8 cellular contexts compared by ENCODE assay signal in the genomic region with DNA sequence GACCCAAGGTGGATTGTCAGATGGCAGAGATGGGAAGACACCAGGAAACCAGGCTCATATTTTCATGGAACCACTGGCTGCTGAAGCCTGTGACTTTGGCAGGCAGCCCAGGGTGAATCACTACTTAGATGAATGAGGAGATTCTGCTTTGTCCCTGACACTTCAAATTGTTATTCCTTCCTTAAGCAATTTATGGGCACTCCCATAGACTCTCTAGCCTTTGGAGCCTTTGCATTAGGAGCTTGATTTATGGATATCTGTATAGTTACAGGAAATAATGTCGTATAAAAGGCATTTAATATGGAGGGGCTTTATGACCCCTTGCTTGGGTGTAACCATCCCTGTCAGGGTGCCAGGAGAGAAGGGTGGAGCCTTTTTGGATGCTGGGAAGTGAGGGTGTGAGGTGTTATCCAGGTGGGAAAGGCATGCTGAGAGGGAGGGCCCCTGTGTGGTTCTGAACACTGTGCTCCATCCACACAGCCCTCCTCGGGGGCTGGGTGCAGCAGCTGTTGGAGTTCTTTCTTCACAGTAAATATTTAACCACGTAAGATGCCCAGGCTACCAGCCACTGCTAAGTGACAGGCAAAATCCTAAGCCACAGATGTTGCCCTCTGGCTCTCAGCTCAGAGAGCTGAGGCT. TPM values are rescaled to one million over a fixed set of nuclear protein-coding genes. Genes with fewer than 3 reads are reported as not detected.
DNase-seq lines count a peak whose midpoint lies in the region; ATAC-seq lines count a peak whose summit lies in the region.

No MANE protein-coding gene starts in this region.

- peaks cover 3% of the 10 kb centered on the region for H3K27me3 Mint-ChIP-seq in activated T-helper 2 cell treated with anti-CD3 and anti-CD28 coated beads, Interferon-gamma antibody, Interleukin-2, Interleukin-4, amounts not matched to agents 10 μg/mL and 5 μg/mL and 100 μg/mL, durations not matched to agents 14 hours and 24 hours and 36 hours (ENCODE audit: low read depth)
- no peaks in the 10 kb centered on the region for H3K27me3 Mint-ChIP-seq in activated T-cell treated with anti-CD3 and anti-CD28 coated beads, Interleukin-2, amount 50 U/mL, for 72 hours (ENCODE audit: low read depth)

- H3K4me3 ChIP-seq in esophagus (ENCODE audit: low read depth in 1 of 2, low read length in 2 of 2), result no peak overlapping the region

- peak; percentile 77 for DNase-seq in GM04504 (ENCODE audit: low read depth)
- DNase-seq in NCI-H69 (lab: John Stamatoyannopoulos, UW), result peak; percentile 100
- DNase-seq in sciatic nerve (ENCODE audit: low spot score), result peak; percentile 66
- DNase-seq in activated T-helper 2 cell treated with anti-CD3 and anti-CD28 coated beads, Interferon-gamma antibody, Interleukin-2, Interleukin-4, amounts not matched to agents 10 μg/mL and 5 μg/mL and 100 μg/mL, durations not matched to agents 14 hours and 24 hours and 36 hours (ENCODE audit: low spot score), result no peak
- DNase-seq in activated T-cell treated with anti-CD3 and anti-CD28 coated beads, Interleukin-2, amount 50 U/mL, for 72 hours, result no peak

- H3K27me3 ChIP-seq in esophagus (ENCODE audit: control insufficient read depth in 1 of 2, insufficient read depth in 2 of 2, low read length in 2 of 2), result no peaks in the 10 kb centered on the region

- H3K4me1 ChIP-seq in esophagus (ENCODE audit: control insufficient read depth in 2 of 2, insufficient read depth in 2 of 2, low read length in 1 of 2), result no peaks in the 10 kb centered on the region

- H3K9me3 ChIP-seq in esophagus (ENCODE audit: control insufficient read depth in 2 of 2, insufficient read depth in 1 of 2, low read depth in 1 of 2, low read length in 1 of 2), result no peaks in the 10 kb centered on the region

- WGBS in esophagus, 2 donors, result 27 to 40% methylated on average over 3 of the region's 3 CpGs

- H3K36me3 Mint-ChIP-seq in activated T-helper 2 cell treated with anti-CD3 and anti-CD28 coated beads, Interferon-gamma antibody, Interleukin-2, Interleukin-4, amounts not matched to agents 10 μg/mL and 5 μg/mL and 100 μg/mL, durations not matched to agents 14 hours and 24 hours and 36 hours (ENCODE audit: low read depth), result no peaks in the 10 kb centered on the region
- H3K36me3 Mint-ChIP-seq in activated T-cell treated with anti-CD3 and anti-CD28 coated beads, Interleukin-2, amount 50 U/mL, for 72 hours (ENCODE audit: insufficient read depth in 2 of 2), result no peaks in the 10 kb centered on the region

- no peaks in the 10 kb centered on the region for H3K36me3 ChIP-seq in esophagus (ENCODE audit: control insufficient read depth in 2 of 2, insufficient read depth in 2 of 2, low read length in 1 of 2)

- peaks cover 5% of the 10 kb centered on the region for H3K4me1 Mint-ChIP-seq in activated T-helper 2 cell treated with anti-CD3 and anti-CD28 coated beads, Interferon-gamma antibody, Interleukin-2, Interleukin-4, amounts not matched to agents 10 μg/mL and 5 μg/mL and 100 μg/mL, durations not matched to agents 14 hours and 24 hours and 36 hours (ENCODE audit: low read depth)
- H3K4me1 Mint-ChIP-seq in activated T-cell treated with anti-CD3 and anti-CD28 coated beads, Interleukin-2, amount 50 U/mL, for 72 hours (ENCODE audit: low read depth), result no peaks in the 10 kb centered on the region

- ATAC-seq in sciatic nerve, result no peak
- no peak for ATAC-seq in activated T-cell treated with anti-CD3 and anti-CD28 coated beads, Interleukin-2, amount 50 U/mL, for 72 hours (replicated peaks in 1 of 2)
- no peak for ATAC-seq in GM18909 (IDR thresholded peaks at IDR 0.05; ENCODE audit: poor library complexity, unreplicated experiment)
- no peak for ATAC-seq in HG03196 (IDR thresholded peaks at IDR 0.05; ENCODE audit: unreplicated experiment)

- no peak overlapping the region for H3K27ac Mint-ChIP-seq in activated T-helper 2 cell treated with anti-CD3 and anti-CD28 coated beads, Interferon-gamma antibody, Interleukin-2, Interleukin-4, amounts not matched to agents 10 μg/mL and 5 μg/mL and 100 μg/mL, durations not matched to agents 14 hours and 24 hours and 36 hours
- no peak overlapping the region for H3K27ac Mint-ChIP-seq in activated T-cell treated with anti-CD3 and anti-CD28 coated beads, Interleukin-2, amount 50 U/mL, for 72 hours

- H3K27ac ChIP-seq in esophagus (ENCODE audit: low read depth in 2 of 2, low read length in 1 of 2), result peak overlapping the region; percentile 77 to 91

- H3K9me3 Mint-ChIP-seq in activated T-helper 2 cell treated with anti-CD3 and anti-CD28 coated beads, Interferon-gamma antibody, Interleukin-2, Interleukin-4, amounts not matched to agents 10 μg/mL and 5 μg/mL and 100 μg/mL, durations not matched to agents 14 hours and 24 hours and 36 hours, result no peaks in the 10 kb centered on the region
- H3K9me3 Mint-ChIP-seq in activated T-cell treated with anti-CD3 and anti-CD28 coated beads, Interleukin-2, amount 50 U/mL, for 72 hours, result no peaks in the 10 kb centered on the region

- intact Hi-C loops in sciatic nerve (cut with DNase I), result no loop called here
- intact Hi-C loops in activated T-helper 2 cell treated with anti-CD3 and anti-CD28 coated beads, Interferon-gamma antibody, Interleukin-2, Interleukin-4, amounts not matched to agents 10 μg/mL and 5 μg/mL and 100 μg/mL, durations not matched to agents 14 hours and 24 hours and 36 hours (cut with micrococcal nuclease), result no loop called here

- no peak overlapping the region for H3K4me3 Mint-ChIP-seq in activated T-helper 2 cell treated with anti-CD3 and anti-CD28 coated beads, Interferon-gamma antibody, Interleukin-2, Interleukin-4, amounts not matched to agents 10 μg/mL and 5 μg/mL and 100 μg/mL, durations not matched to agents 14 hours and 24 hours and 36 hours (ENCODE audit: low read depth)
- H3K4me3 Mint-ChIP-seq in activated T-cell treated with anti-CD3 and anti-CD28 coated beads, Interleukin-2, amount 50 U/mL, for 72 hours, result no peak overlapping the region

RNA-seq across cellular contexts. Expression of a gene that starts 35.3 kb away (rescaled TPM):
- polyA plus RNA-seq in esophagus, result 100 to 1,000 TPM; 140 to 289 TPM
- 20.3 TPM for total RNA-seq in sciatic nerve
- 1.5 and 1.7 TPM in 2 replicates for total RNA-seq in activated T-helper 2 cell treated with anti-CD3 and anti-CD28 coated beads, Interferon-gamma antibody, Interleukin-2, Interleukin-4, amounts not matched to agents 10 μg/mL and 5 μg/mL and 100 μg/mL, durations not matched to agents 14 hours and 24 hours and 36 hours
- under 1 TPM in 1 of 2 donors, not detected in 1; 0.35 TPM for total RNA-seq in activated T-cell treated with anti-CD3 and anti-CD28 coated beads, Interleukin-2, amount 50 U/mL, for 72 hours

RNA-seq across cellular contexts. Expression of a gene that starts 38.6 kb away (rescaled TPM):
- under 1 TPM; 0.11 to 0.12 TPM for polyA plus RNA-seq in esophagus
- total RNA-seq in sciatic nerve, result 0.58 TPM
- total RNA-seq in activated T-helper 2 cell treated with anti-CD3 and anti-CD28 coated beads, Interferon-gamma antibody, Interleukin-2, Interleukin-4, amounts not matched to agents 10 μg/mL and 5 μg/mL and 100 μg/mL, durations not matched to agents 14 hours and 24 hours and 36 hours, result 0.57 TPM in 1 of 2 replicates, not detected in the other
- under 1 TPM in 1 of 2 donors, not detected in 1; 0.32 TPM for total RNA-seq in activated T-cell treated with anti-CD3 and anti-CD28 coated beads, Interleukin-2, amount 50 U/mL, for 72 hours

RNA-seq across cellular contexts. Expression of a gene that starts 41.9 kb away (rescaled TPM):
- polyA plus RNA-seq in esophagus, result 100 to 1,000 TPM; 148 to 150 TPM
- 75.5 TPM for total RNA-seq in sciatic nerve
- total RNA-seq in activated T-helper 2 cell treated with anti-CD3 and anti-CD28 coated beads, Interferon-gamma antibody, Interleukin-2, Interleukin-4, amounts not matched to agents 10 μg/mL and 5 μg/mL and 100 μg/mL, durations not matched to agents 14 hours and 24 hours and 36 hours, result 81.7 and 91.0 TPM in 2 replicates
- total RNA-seq in activated T-cell treated with anti-CD3 and anti-CD28 coated beads, Interleukin-2, amount 50 U/mL, for 72 hours, result 100 to 1,000 TPM in 1 of 2 donors, 10 to 100 TPM in 1; 96.9 to 135 TPM

RNA-seq across cellular contexts. Expression of a gene that starts 42.0 kb away (rescaled TPM):
- 100 to 1,000 TPM; 158 to 165 TPM for polyA plus RNA-seq in esophagus
- 30.8 TPM for total RNA-seq in sciatic nerve
- total RNA-seq in activated T-helper 2 cell treated with anti-CD3 and anti-CD28 coated beads, Interferon-gamma antibody, Interleukin-2, Interleukin-4, amounts not matched to agents 10 μg/mL and 5 μg/mL and 100 μg/mL, durations not matched to agents 14 hours and 24 hours and 36 hours, result 72.6 and 77.5 TPM in 2 replicates
- total RNA-seq in activated T-cell treated with anti-CD3 and anti-CD28 coated beads, Interleukin-2, amount 50 U/mL, for 72 hours, result 10 to 100 TPM; 24.2 to 34.1 TPM

RNA-seq across cellular contexts. Expression of a gene that starts 46.7 kb away (rescaled TPM):
- 10 to 100 TPM in 1 of 2 donors, 1 to 10 TPM in 1; 9.1 to 11.1 TPM for polyA plus RNA-seq in esophagus
- total RNA-seq in sciatic nerve, result 15.6 TPM
- total RNA-seq in activated T-helper 2 cell treated with anti-CD3 and anti-CD28 coated beads, Interferon-gamma antibody, Interleukin-2, Interleukin-4, amounts not matched to agents 10 μg/mL and 5 μg/mL and 100 μg/mL, durations not matched to agents 14 hours and 24 hours and 36 hours, result 1.2 and 1.4 TPM in 2 replicates
- total RNA-seq in activated T-cell treated with anti-CD3 and anti-CD28 coated beads, Interleukin-2, amount 50 U/mL, for 72 hours, result 1 to 10 TPM; 1.1 to 1.3 TPM

Comparison
In these comparisons a context has a peak if more than half of its experiments do, and no peak if none do; other contexts are left out.
1. DNase-seq: peak in GM04504 (single experiment), NCI-H69 (single experiment) and sciatic nerve (single experiment); none in activated T-helper 2 cell treated with anti-CD3 and anti-CD28 coated beads, Interferon-gamma antibody, Interleukin-2, Interleukin-4, amounts not matched to agents 10 μg/mL and 5 μg/mL and 100 μg/mL, durations not matched to agents 14 hours and 24 hours and 36 hours (single experiment) and activated T-cell treated with anti-CD3 and anti-CD28 coated beads, Interleukin-2, amount 50 U/mL, for 72 hours (0 of 2).